16 cellular contexts compared by ENCODE assay signal in genomic region chr17:64254755-64255154, GRCh38. TPM values are rescaled to one million over a fixed set of nuclear protein-coding genes. Genes with fewer than 3 reads are reported as not detected.
DNase-seq lines count a peak whose midpoint lies in the region; ATAC-seq, FAIRE-seq and TF ChIP-seq lines count a peak whose summit lies in the region.
"Had no signal": no experiment of that assay in that cellular context is flagged by ENCODE, and none has a peak within 500 bp of the region (broad histone marks: within the 10 kb centered on the region; RNA-seq: fewer than 3 reads in every experiment).

No MANE protein-coding gene starts in this region.

- TF ChIP-seq EP300 in HepG2 (IDR thresholded peaks at IDR 0.05; ENCODE audit: low read depth in 2 of 2, low read length in 2 of 2) (no peak), HepG2 (CRISPR knock-in tag; IDR thresholded peaks at IDR 0.05; ENCODE audit: borderline replicate concordance) (no peak)

- H3K27me3 ChIP-seq in right lobe of liver, result no peaks in the 10 kb centered on the region
- H3K27me3 ChIP-seq in HepG2 (ENCODE audit: control insufficient read depth in 1 of 2, insufficient read depth in 2 of 2, low read length in 2 of 2), result no peaks in the 10 kb centered on the region
- no peaks in the 10 kb centered on the region for H3K27me3 ChIP-seq in mammary epithelial cell (ENCODE audit: insufficient read depth, low read length)
- no peaks in the 10 kb centered on the region for H3K27me3 ChIP-seq in psoas muscle (ENCODE audit: insufficient read depth in 3 of 3, low read length in 2 of 3)
- H3K27me3 ChIP-seq: BLaER1 treated with 17β-estradiol and CSF1 and Interleukin-3, amounts not matched to agents 10 nM and 100 nM had no signal

- no peak for TF ChIP-seq POLR2A in right lobe of liver (IDR thresholded peaks at IDR 0.05)
- TF ChIP-seq POLR2A in HepG2 (IDR thresholded peaks at IDR 0.05; ENCODE audit: insufficient read depth in 1 of 2, low read depth in 2 of 2, low read length in 2 of 2), result no peak

- H3K9me3 ChIP-seq in right lobe of liver (no peaks in the 10 kb centered on the region), HepG2 (ENCODE audit: low read length) (no peaks in the 10 kb centered on the region), mammary epithelial cell (replicated peaks; ENCODE audit: insufficient read depth, low read length) (no peaks in the 10 kb centered on the region), psoas muscle (no peaks in the 10 kb centered on the region)
- H3K9me3 ChIP-seq: BLaER1 treated with 17β-estradiol and CSF1 and Interleukin-3, amounts not matched to agents 10 nM and 100 nM had no signal

- H3K27ac ChIP-seq in right lobe of liver (no peak overlapping the region), HepG2 (ENCODE audit: extremely low read length, insufficient read depth, low read length) (no peak overlapping the region), mammary epithelial cell (ENCODE audit: insufficient read depth, low read depth, low read length) (no peak overlapping the region), psoas muscle (peak overlapping the region; percentile 24)
- H3K27ac ChIP-seq: BLaER1 treated with 17β-estradiol and CSF1 and Interleukin-3, amounts not matched to agents 10 nM and 100 nM had no signal

- 36% methylated on average over 1 of the region's 2 CpGs for WGBS in right lobe of liver (ENCODE audit: insufficient coverage, low coverage, low lambda C conversion rate, missing lambda C conversion rate)
- 88% methylated on average over 2 of the region's 2 CpGs for WGBS in HepG2 (ENCODE audit: low lambda C conversion rate)
- WGBS in mammary epithelial cell (ENCODE audit: low coverage, missing lambda C conversion rate), result 92% methylated on average over 1 of the region's 2 CpGs
- 33 to 63% (median 35%) methylated on average over 2 of the region's 2 CpGs for WGBS in psoas muscle, 3 donors

- H2AFZ ChIP-seq in HepG2 (ENCODE audit: low read length) (no peak overlapping the region), mammary epithelial cell (ENCODE audit: low read depth, low read length) (no peak overlapping the region)

- DNase-seq in NCI-H146 (lab: John Stamatoyannopoulos, UW) (peak; percentile 38), NCI-H146 treated with DMSO at 0.1 percent for 48 hours (lab: John Stamatoyannopoulos, UW; ENCODE audit: unreplicated experiment) (no peak), right lobe of liver (no peak), HepG2 (ENCODE audit: low spot score) (no peak), mammary epithelial cell (peak; percentile 40), psoas muscle (peak in 1 of 2 donors; percentile 26), D341Med (ENCODE audit: low spot score) (no peak), ACHN (no peak)
- DNase-seq: 8988T; CD4-positive, alpha-beta T cell; DMS153; GF-D8; HCEC 1CT had no signal

- H3K4me2 ChIP-seq in HepG2 (ENCODE audit: low read depth, low read length), result no peak overlapping the region
- no peak overlapping the region for H3K4me2 ChIP-seq in mammary epithelial cell (ENCODE audit: insufficient read depth, low read depth, low read length)
- H3K4me2 ChIP-seq: BLaER1 treated with 17β-estradiol and CSF1 and Interleukin-3, amounts not matched to agents 10 nM and 100 nM had no signal

- no peak for FAIRE-seq in HepG2 (lab: Jason Lieb, UNC)
- FAIRE-seq: D721Med, GM19239 had no signal

- H3K4me1 ChIP-seq in right lobe of liver (peaks cover 0 to 28% (median 7%) of the 10 kb centered on the region in 4 donors), HepG2 (ENCODE audit: insufficient read depth, low read length) (peaks cover 41% of the 10 kb centered on the region), mammary epithelial cell (ENCODE audit: insufficient read depth, low read length) (peaks cover 60% of the 10 kb centered on the region), psoas muscle (peaks cover 64% of the 10 kb centered on the region)

- H3K9ac ChIP-seq in HepG2 (ENCODE audit: insufficient read depth, low read depth, low read length) (no peak overlapping the region), mammary epithelial cell (ENCODE audit: insufficient read depth, low read length) (no peak overlapping the region)
- H3K9ac ChIP-seq: BLaER1 treated with 17β-estradiol and CSF1 and Interleukin-3, amounts not matched to agents 10 nM and 100 nM had no signal

- H3K79me2 ChIP-seq in HepG2 (ENCODE audit: insufficient read depth, low read length) (peaks cover 89% of the 10 kb centered on the region), mammary epithelial cell (ENCODE audit: insufficient read depth, low read length) (peaks cover 92% of the 10 kb centered on the region)

- intact Hi-C loops in right lobe of liver (cut with DNase I), result no loop called here
- intact Hi-C loops in HepG2 (cut with micrococcal nuclease; ENCODE audit: unreplicated experiment), result no loop called here
- intact Hi-C loops in mammary epithelial cell (cut with micrococcal nuclease), result no loop called here
- intact Hi-C loops in psoas muscle (cut with DNase I), result loop anchor here in 1 of 2 donors (5.0 kb wide), 1 partner anchor 37 kb away; no protein-coding TSS in a partner anchor

- POLR2A ChIA-PET in HepG2 (lab: Yijun Ruan, JAX), result interaction anchor here (1.5 to 5.3 kb wide), 2 partner anchors 38 to 109 kb away, joined by 5 to 20 read pairs; no protein-coding TSS in a partner anchor

- H3K36me3 ChIP-seq in right lobe of liver (no peaks in the 10 kb centered on the region), HepG2 (replicated peaks in 1 of 2; ENCODE audit: control insufficient read depth in 1 of 2, insufficient read depth in 2 of 2, low read length in 2 of 2) (no peaks in the 10 kb centered on the region), mammary epithelial cell (ENCODE audit: insufficient read depth, low read length) (no peaks in the 10 kb centered on the region), psoas muscle (ENCODE audit: insufficient read depth in 1 of 2, low read depth in 1 of 2) (no peaks in the 10 kb centered on the region)

- BruUV-seq in HepG2 (replicated peaks; lab: Mats Ljungman, UMichigan), result no TSS peak
- no TSS peak for BruUV-seq in mammary epithelial cell (replicated peaks; lab: Mats Ljungman, UMichigan)

- dilution Hi-C loops in mammary epithelial cell (cut with HindIII; ENCODE audit: low sequenced_read_pairs), result no loop called here

- in situ Hi-C loops in HepG2 (cut with HindIII; ENCODE audit: extremely low pct_ligation_motif_present, low pct_unique_long_range_greater_than_20kb) (no loop called here), mammary epithelial cell (cut with MboI; ENCODE audit: low sequenced_read_pairs in 2 of 2) (no loop called here), ACHN (cut with HindIII; ENCODE audit: low pct_ligation_motif_present, low pct_unique_long_range_greater_than_20kb, low sequenced_read_pairs) (loop anchor here (25.0 kb wide), 1 partner anchor 217 kb away; no protein-coding TSS in a partner anchor)

- H3K4me3 ChIP-seq in right lobe of liver, result no peak overlapping the region
- H3K4me3 ChIP-seq in HepG2 (replicated peaks in 1 of 3; ENCODE audit: insufficient read depth in 1 of 3, low read depth in 2 of 3, low read length in 3 of 3), result no peak overlapping the region
- H3K4me3 ChIP-seq in mammary epithelial cell (replicated peaks in 1 of 3; ENCODE audit: insufficient read depth in 1 of 3, low read depth in 2 of 3, low read length in 3 of 3), result no peak overlapping the region
- H3K4me3 ChIP-seq in psoas muscle, result no peak overlapping the region
- H3K4me3 ChIP-seq: BLaER1 treated with 17β-estradiol and CSF1 and Interleukin-3, amounts not matched to agents 10 nM and 100 nM had no signal

- peak; percentile 53 to 79 (median 70) for ATAC-seq in right lobe of liver
- no peak for ATAC-seq in HepG2
- ATAC-seq in psoas muscle, result peak; percentile 55 to 80 (median 64)

- TF ChIP-seq RAD21 in HepG2 (CRISPR knock-in tag; IDR thresholded peaks at IDR 0.05), result no peak

- CTCF ChIA-PET in HepG2 (lab: Yijun Ruan, JAX; ENCODE audit: low intra/inter-chr PET ratio, low total read pairs), result no interaction called here
- CTCF ChIA-PET in mammary epithelial cell (lab: Charles Lee; ENCODE audit: low non-redundant PET), result no interaction called here

- TF ChIP-seq CTCF in right lobe of liver (IDR thresholded peaks at IDR 0.05) (no peak), HepG2 (CRISPR knock-in tag; IDR thresholded peaks at IDR 0.05) (no peak), mammary epithelial cell (conservative IDR thresholded peaks at IDR 0.05 in 1 of 2, IDR thresholded peaks at IDR 0.05 in 1 of 2; ENCODE audit: extremely low read depth in 1 of 2, insufficient read depth in 1 of 2, low read depth in 1 of 2, low read length in 2 of 2) (no peak), psoas muscle (IDR thresholded peaks at IDR 0.05) (no peak)

- H4K20me1 ChIP-seq in HepG2 (ENCODE audit: insufficient read depth, low read length) (no peaks in the 10 kb centered on the region; the same call in 1 of the 2 replicates), mammary epithelial cell (ENCODE audit: insufficient read depth, low read length) (no peaks in the 10 kb centered on the region)

RNA-seq across cellular contexts. Expression of gene TEX2, which starts 8.3 kb away (rescaled TPM):
- total RNA-seq in right lobe of liver, result 10 to 100 TPM; 29.1 to 46.6 (median 33.7) TPM
- 33.6 and 37.7 TPM in 2 replicates for total RNA-seq in HepG2 (2016; rRNA removed; fragmentation: Illumina TruSeq; extraction: Trizol)
- 39.3 and 46.4 TPM in 2 replicates for total RNA-seq in HepG2 (2016; cell fraction: cytosol; rRNA removed; fragmentation: Illumina TruSeq; extraction: Trizol; ENCODE audit: low read depth)
- total RNA-seq in HepG2 (2016; cell fraction: insoluble cytoplasmic fraction; rRNA removed; fragmentation: Illumina TruSeq; extraction: Trizol), result 34.0 and 36.8 TPM in 2 replicates
- 31.0 and 33.3 TPM in 2 replicates for total RNA-seq in HepG2 (2016; cell fraction: membrane; rRNA removed; fragmentation: Illumina TruSeq; extraction: Trizol)
- total RNA-seq in HepG2 (2016; cell fraction: nucleus; rRNA removed; fragmentation: Illumina TruSeq; extraction: Trizol), result 34.2 and 45.0 TPM in 2 replicates
- 20.5 and 21.4 TPM in 2 replicates for polyA plus RNA-seq in HepG2 (2011; rRNA removed)
- 16.3 and 20.0 TPM in 2 replicates for polyA plus RNA-seq in HepG2 (2011; cell fraction: cytosol; rRNA removed)
- polyA plus RNA-seq in HepG2 (2011; cell fraction: nucleus; rRNA removed), result 17.9 and 18.8 TPM in 2 replicates
- polyA plus RNA-seq in HepG2 (2012), result 19.2 and 20.2 TPM in 2 replicates
- polyA plus RNA-seq in HepG2 (2016; cell fraction: cytosol; fragmentation: Illumina TruSeq; extraction: Trizol; ENCODE audit: low read depth), result 3.9 and 4.4 TPM in 2 replicates
- polyA plus RNA-seq in HepG2 (2016; cell fraction: insoluble cytoplasmic fraction; fragmentation: Illumina TruSeq; extraction: Trizol; ENCODE audit: low read depth), result 23.0 and 24.7 TPM in 2 replicates
- polyA plus RNA-seq in HepG2 (2016; cell fraction: membrane; fragmentation: Illumina TruSeq; extraction: Trizol; ENCODE audit: low read depth), result 10.7 and 11.7 TPM in 2 replicates
- 36.0 and 41.1 TPM in 2 replicates for polyA plus RNA-seq in HepG2 (2016; cell fraction: nucleus; fragmentation: Illumina TruSeq; extraction: Trizol; ENCODE audit: insufficient read depth, low read depth)
- polyA minus RNA-seq in HepG2 (2011; rRNA and poly(A)+ RNA removed; ENCODE audit: low replicate concordance), result 27.3 and 38.7 TPM in 2 replicates
- 16.9 and 17.5 TPM in 2 replicates for polyA minus RNA-seq in HepG2 (2011; cell fraction: cytosol; rRNA and poly(A)+ RNA removed)
- polyA minus RNA-seq in HepG2 (2011; cell fraction: nucleus; rRNA and poly(A)+ RNA removed), result 29.2 and 37.3 TPM in 2 replicates
- 100 to 1,000 TPM in 1 of 2 donors, 10 to 100 TPM in 1; 72.6 to 127 TPM for total RNA-seq in mammary epithelial cell
- polyA plus RNA-seq in mammary epithelial cell, result 56.4 TPM
- polyA minus RNA-seq in mammary epithelial cell, result 109 TPM
- 10 to 100 TPM; 45.7 to 72.7 (median 55.7) TPM for total RNA-seq in psoas muscle
- 10 to 100 TPM; 29.4 to 57.1 (median 42.9) TPM for polyA plus RNA-seq in psoas muscle

Comparison
In these comparisons a context has a peak if more than half of its experiments do, and no peak if none do; other contexts are left out.
1. DNase-seq: peak in NCI-H146 (single experiment) and mammary epithelial cell (single experiment); none in NCI-H146 treated with DMSO at 0.1 percent for 48 hours (single experiment), right lobe of liver (0 of 3), HepG2 (single experiment), D341Med (single experiment) and ACHN (single experiment).